In the genomic region with DNA sequence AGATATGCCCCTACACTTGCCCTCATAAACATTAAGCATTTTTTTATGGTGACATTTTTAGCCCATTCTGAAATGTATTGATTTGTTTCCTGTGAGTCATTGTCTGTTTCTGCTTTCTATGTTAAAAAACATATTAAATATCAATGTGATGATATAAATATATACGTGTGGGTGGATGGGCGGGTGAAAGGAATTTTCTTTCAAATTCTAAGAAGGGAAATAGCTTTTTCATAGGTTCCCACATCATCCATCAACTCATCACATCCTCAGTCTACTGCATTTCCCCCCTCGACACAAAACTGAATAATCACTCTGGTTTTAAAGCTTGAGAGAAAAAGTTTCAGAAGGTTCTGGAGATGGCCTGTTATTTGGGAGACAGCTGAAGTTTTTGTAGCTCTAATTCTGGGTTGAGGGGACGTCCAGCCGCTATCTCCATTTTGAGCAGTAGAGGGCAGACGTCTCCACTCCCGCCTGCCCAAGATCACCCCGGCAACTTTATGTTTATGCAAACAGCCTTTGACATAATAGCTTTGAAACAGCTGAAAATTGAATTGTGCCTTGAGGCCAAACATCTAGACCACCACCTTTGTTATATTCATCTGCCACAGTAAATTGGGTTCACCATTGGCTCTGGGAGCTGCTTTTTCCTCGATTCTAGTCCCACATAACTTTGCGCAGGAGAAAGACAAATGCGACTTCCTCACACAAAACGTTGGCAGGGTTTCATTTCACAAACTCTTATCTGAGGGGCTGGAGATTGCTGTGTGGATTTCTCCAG, we compare ENCODE assay signal across 8 cellular contexts.
DNase-seq lines count a peak whose midpoint lies in the region; ATAC-seq and TF ChIP-seq lines count a peak whose summit lies in the region.

No MANE protein-coding gene starts in this region.

- intact Hi-C loops in Caco-2 (cut with micrococcal nuclease; ENCODE audit: unreplicated experiment) = loop anchor here (1.0 to 5.0 kb wide), 2 partner anchors 1032 to 1058 kb away; no protein-coding TSS in a partner anchor
- intact Hi-C loops in MCF 10A (cut with micrococcal nuclease) = loop anchor here (1.0 to 5.0 kb wide), 7 partner anchors 61 to 1058 kb away; no protein-coding TSS in a partner anchor

- H3K27me3 ChIP-seq in Caco-2 (replicated peaks; ENCODE audit: control insufficient read depth, insufficient read depth, low read length) = no peaks in the 10 kb centered on the region

- no peak overlapping the region for H3K4me3 Mint-ChIP-seq in Caco-2 (ENCODE audit: unreplicated experiment)
- no peak overlapping the region for H3K4me3 Mint-ChIP-seq in MCF 10A (ENCODE audit: unreplicated experiment)

- BruUV-seq in Caco-2 (replicated peaks; lab: Mats Ljungman, UMichigan) (no TSS peak), MCF 10A (replicated peaks; lab: Mats Ljungman, UMichigan) (no TSS peak)

- no peaks in the 10 kb centered on the region for H3K4me1 ChIP-seq in Caco-2

- H3K4me3 ChIP-seq in Caco-2 (ENCODE audit: low read depth, low read length) = no peak overlapping the region

- DNase-seq in Caco-2 (peak; percentile 41 to 75), NCI-H1105 (lab: John Stamatoyannopoulos, UW) (peak; percentile 27), T-helper 9 cell (peak; percentile 11), MCF 10A (ENCODE audit: unreplicated experiment) (peak; percentile 73), iPS-NIHi7 (ENCODE audit: extremely low spot score) (peak; percentile 79), smooth muscle cell of the brain vasculature (ENCODE audit: low read depth, low spot score) (peak; percentile 57)

- H3K27ac Mint-ChIP-seq in Caco-2 (ENCODE audit: unreplicated experiment) (no peak overlapping the region), MCF 10A (ENCODE audit: low read depth, unreplicated experiment) (peak overlapping the region; percentile 61)

- ATAC-seq in GM21723 (IDR thresholded peaks at IDR 0.05; ENCODE audit: unreplicated experiment) = peak; percentile 75
- no peak for ATAC-seq in GM18870 (IDR thresholded peaks at IDR 0.05; ENCODE audit: unreplicated experiment)

- H3K36me3 ChIP-seq in Caco-2 (ENCODE audit: control insufficient read depth, insufficient read depth, low read length) = no peaks in the 10 kb centered on the region

- H3K4me1 Mint-ChIP-seq in Caco-2 (ENCODE audit: low read depth, unreplicated experiment) = no peaks in the 10 kb centered on the region
- H3K4me1 Mint-ChIP-seq in MCF 10A (ENCODE audit: insufficient read depth, unreplicated experiment) = peaks cover 7% of the 10 kb centered on the region

- POLR2A ChIA-PET in Caco-2 (lab: Charles Lee) (no interaction called here), MCF 10A (lab: Yijun Ruan, JAX) (interaction anchor here (0.6 to 1.9 kb wide), 19 partner anchors 9 to 1057 kb away, joined by 3 to 13 read pairs (median 4); no protein-coding TSS in a partner anchor)

- CTCF ChIA-PET in Caco-2 (lab: Charles Lee) (interaction anchor here (0.6 to 1.5 kb wide), 22 partner anchors 8 to 1998 kb away, joined by 3 to 11 read pairs (median 4); a partner anchor contains a TSS), MCF 10A (lab: Yijun Ruan, JAX) (interaction anchor here (0.5 to 8.4 kb wide), 117 partner anchors 9 to 1534 kb away, joined by 3 to 190 read pairs (median 4); no protein-coding TSS in a partner anchor)

- H3K27me3 Mint-ChIP-seq in Caco-2 (ENCODE audit: insufficient read depth, unreplicated experiment) = peaks cover 9% of the 10 kb centered on the region
- no peaks in the 10 kb centered on the region for H3K27me3 Mint-ChIP-seq in MCF 10A (ENCODE audit: insufficient read depth, unreplicated experiment)

- H3K9me3 Mint-ChIP-seq in Caco-2 (ENCODE audit: unreplicated experiment) (no peaks in the 10 kb centered on the region), MCF 10A (ENCODE audit: unreplicated experiment) (no peaks in the 10 kb centered on the region)

- peak; percentile 73 to 87 for TF ChIP-seq CTCF in Caco-2 (IDR thresholded peaks at IDR 0.05; ENCODE audit: insufficient read depth in 1 of 2, low read depth in 1 of 2, low read length in 1 of 2, severe bottlenecking in 1 of 2, unreplicated experiment in 1 of 2)
- TF ChIP-seq CTCF in MCF 10A (IDR thresholded peaks at IDR 0.05; ENCODE audit: unreplicated experiment) = peak; percentile 91

- H3K36me3 Mint-ChIP-seq in Caco-2 (ENCODE audit: insufficient read depth, unreplicated experiment) (no peaks in the 10 kb centered on the region), MCF 10A (ENCODE audit: insufficient read depth, unreplicated experiment) (no peaks in the 10 kb centered on the region)

- H3K9me3 ChIP-seq in Caco-2 = no peaks in the 10 kb centered on the region

Comparison
In these comparisons a context has a peak if more than half of its experiments do, and no peak if none do; other contexts are left out.
1. DNase-seq: peak in every context shown above with its lines; median percentile 79 in iPS-NIHi7; 73 in MCF 10A; 58 in Caco-2; 57 in smooth muscle cell of the brain vasculature; 27 in NCI-H1105; 11 in T-helper 9 cell.